8 cellular contexts compared by ENCODE assay signal in genomic region chr15:50685976-50686467, GRCh38. TPM values are rescaled to one million over a fixed set of nuclear protein-coding genes. Genes with fewer than 3 reads are reported as not detected.
DNase-seq lines count a peak whose midpoint lies in the region; ATAC-seq and TF ChIP-seq lines count a peak whose summit lies in the region.

No MANE protein-coding gene starts in this region.

- H3K27me3 ChIP-seq in colonic mucosa: no peaks in the 10 kb centered on the region

- intact Hi-C loops in colonic mucosa (cut with DNase I) (loop anchor here (5.0 kb wide), 1 partner anchor 76 kb away; no protein-coding TSS in a partner anchor), lower leg skin (cut with DNase I; ENCODE audit: low total_unique reads) (no loop called here)

- TF ChIP-seq CTCF in colonic mucosa (IDR thresholded peaks at IDR 0.05) (no peak), lower leg skin (IDR thresholded peaks at IDR 0.05) (no peak)

- peak; percentile 5 to 15 for DNase-seq in NCI-H187 (lab: John Stamatoyannopoulos, UW)
- DNase-seq in NCI-H187 treated with DMSO at 0.1 percent for 48 hours (lab: John Stamatoyannopoulos, UW): no peak
- peak; percentile 46 for DNase-seq in NCI-H1694 treated with DMSO at 0.1 percent for 48 hours (lab: John Stamatoyannopoulos, UW)
- DNase-seq in activated CD4-positive, alpha-beta T cell treated with anti-CD3 and anti-CD28 coated beads for 48 hours: peak; percentile 85
- DNase-seq in colonic mucosa: no peak
- peak; percentile 39 to 89 for DNase-seq in lower leg skin (ENCODE audit: low spot score in 2 of 2)
- peak; percentile 58 to 70 (median 62) for DNase-seq in stimulated activated CD4-positive, alpha-beta T cell treated with anti-CD3 and anti-CD28 coated beads, TNF-alpha, amount 100 ng/mL, for 4 hours (ENCODE audit: low read depth in 3 of 3)

- no peaks in the 10 kb centered on the region for H3K36me3 ChIP-seq in colonic mucosa

- peak; percentile 58 for ATAC-seq in HG02678 (IDR thresholded peaks at IDR 0.05; ENCODE audit: unreplicated experiment)

- WGBS in lower leg skin, 2 donors: 1 to 2% methylated on average over 20 to 30 of the region's 30 CpGs

- no peak for TF ChIP-seq POLR2A in lower leg skin (IDR thresholded peaks at IDR 0.05)

- no peaks in the 10 kb centered on the region for H3K9me3 ChIP-seq in colonic mucosa

- H3K4me3 ChIP-seq in colonic mucosa (peak overlapping the region; percentile 84), lower leg skin (ENCODE audit: low read depth, poor library complexity, severe bottlenecking) (peak overlapping the region; percentile 91)

- peak overlapping the region; percentile 97 for H3K27ac ChIP-seq in colonic mucosa

- H3K9ac ChIP-seq in colonic mucosa (ENCODE audit: low read depth in 2 of 2, low read length in 2 of 2): peak overlapping the region; percentile 82 to 85

- peaks cover 4% of the 10 kb centered on the region for H3K4me1 ChIP-seq in colonic mucosa

RNA-seq across cellular contexts. Expression of gene TRPM7, which starts 0.6 kb away (rescaled TPM):
- total RNA-seq in colonic mucosa (10 to 100 TPM; 28.3 to 34.7 TPM), lower leg skin (10 to 100 TPM; 31.3 to 63.8 (median 41.9) TPM)

Comparison
In these comparisons a context has a peak if more than half of its experiments do, and no peak if none do; other contexts are left out.
1. DNase-seq: peak in NCI-H187 (2 of 2), NCI-H1694 treated with DMSO at 0.1 percent for 48 hours (single experiment), activated CD4-positive, alpha-beta T cell treated with anti-CD3 and anti-CD28 coated beads for 48 hours (single experiment), lower leg skin (2 of 2) and stimulated activated CD4-positive, alpha-beta T cell treated with anti-CD3 and anti-CD28 coated beads, TNF-alpha, amount 100 ng/mL, for 4 hours (3 of 3); none in NCI-H187 treated with DMSO at 0.1 percent for 48 hours (single experiment) and colonic mucosa (single experiment).